ENCODE assay signal across 4 cellular contexts in genomic region chr11:96376796-96377195, GRCh38.
"Had no signal": no experiment of that assay in that cellular context is flagged by ENCODE, and none has a peak within 500 bp of the region (broad histone marks: within the 10 kb centered on the region; RNA-seq: fewer than 3 reads in every experiment).

No MANE protein-coding gene starts in this region.

- DNase-seq: IMR-90, KBM-7 had no signal

- H3K4me3 ChIP-seq: K562 had no signal

- H3K27ac ChIP-seq: HL-60 had no signal
